30 cellular contexts compared by ENCODE assay signal in the genomic region with DNA sequence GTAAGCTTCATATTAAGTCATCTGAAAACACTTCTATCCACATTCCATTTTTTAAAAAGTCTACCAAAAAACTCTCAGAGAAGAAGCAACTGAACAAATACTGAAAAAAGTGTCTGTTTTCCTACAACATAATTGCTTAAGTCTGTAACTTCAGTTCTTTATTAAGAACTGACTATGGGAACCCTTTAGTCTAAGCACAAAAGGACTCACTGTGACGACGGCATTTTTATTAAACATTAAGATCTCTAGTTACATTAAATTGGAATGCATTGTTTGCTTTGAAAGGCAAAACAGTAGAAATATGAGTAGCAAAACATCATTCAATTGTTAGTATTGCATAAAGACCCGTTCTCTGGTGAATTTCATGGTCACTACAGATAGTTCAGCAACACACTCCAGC. TPM values are rescaled to one million over a fixed set of nuclear protein-coding genes. Genes with fewer than 3 reads are reported as not detected.
DNase-seq lines count a peak whose midpoint lies in the region; ATAC-seq and TF ChIP-seq lines count a peak whose summit lies in the region.
"Had no signal": no experiment of that assay in that cellular context is flagged by ENCODE, and none has a peak within 500 bp of the region (broad histone marks: within the 10 kb centered on the region; RNA-seq: fewer than 3 reads in every experiment).

No MANE protein-coding gene starts in this region.

- H3K4me1 ChIP-seq in SK-N-SH (ENCODE audit: control insufficient read depth in 1 of 2, insufficient read depth in 2 of 2, low read depth in 1 of 2, low read length in 1 of 2) = peaks cover 0 to 7% of the 10 kb centered on the region in 2 experiments; a peak in 2 of 4 replicates
- H3K4me1 ChIP-seq: ascending aorta, parathyroid adenoma had no signal

- TF ChIP-seq CTCF in SK-N-SH (IDR thresholded peaks at IDR 0.05) (no peak), foreskin fibroblast (IDR thresholded peaks at IDR 0.05; ENCODE audit: low read depth, low read length) (no peak)

- CTCF ChIA-PET in SK-N-SH (lab: Yijun Ruan, JAX) = interaction anchor here (1.8 kb wide), 1 partner anchor 35 kb away, joined by 7 read pairs; no protein-coding TSS in a partner anchor

- H3K9me2 ChIP-seq in SK-N-SH = no peaks in the 10 kb centered on the region

- H3K9me3 ChIP-seq in SK-N-SH = no peaks in the 10 kb centered on the region
- H3K9me3 ChIP-seq: A549, ascending aorta, Peyer's patch, suprapubic skin, upper lobe of left lung had no signal

- H3K4me2 ChIP-seq in SK-N-SH = no peak overlapping the region
- H3K4me2 ChIP-seq: A549 had no signal

- H3K79me2 ChIP-seq in SK-N-SH (ENCODE audit: insufficient read depth) = no peaks in the 10 kb centered on the region
- H3K79me2 ChIP-seq: parathyroid adenoma had no signal

- H3K9ac ChIP-seq in SK-N-SH = no peak overlapping the region
- H3K9ac ChIP-seq: parathyroid adenoma had no signal

- H2AFZ ChIP-seq in SK-N-SH (ENCODE audit: low read depth) = peak overlapping the region; percentile 73; the same call in 1 of the 2 replicates
- H2AFZ ChIP-seq: parathyroid adenoma had no signal

- POLR2A ChIA-PET in SK-N-SH (lab: Yijun Ruan, JAX) = no interaction called here

- H4K20me1 ChIP-seq in SK-N-SH (ENCODE audit: insufficient read depth) = no peaks in the 10 kb centered on the region

- DNase-seq in SK-N-SH = no peak
- DNase-seq in NCI-H748 (lab: John Stamatoyannopoulos, UW; ENCODE audit: unreplicated experiment) = peak; percentile 53
- peak; percentile 4 to 26 for DNase-seq in foreskin fibroblast
- no peak for DNase-seq in SIG-M5 treated with dmso at 0.1 percent for 504 hours (lab: John Stamatoyannopoulos, UW; ENCODE audit: unreplicated experiment)
- DNase-seq: activated CD4-positive, alpha-beta T cell treated with anti-CD3 and anti-CD28 coated beads for 4 hours; activated CD8-positive, alpha-beta memory T cell treated with anti-CD3 and anti-CD28 coated beads for 24 hours; activated effector memory CD4-positive, alpha-beta T cell treated with anti-CD3 and anti-CD28 coated beads, Interleukin-2, amount 50 U/mL, for 16 hours; activated naive CD8-positive, alpha-beta T cell treated with anti-CD3 and anti-CD28 coated beads for 36 hours; CD8-positive, alpha-beta T cell; H7; head of caudate nucleus; NCI-H510A treated with DMSO at 0.1 percent for 48 hours; Peyer's patch; retina; SHP77 treated with DMSO at 0.1 percent for 48 hours; small intestine; stimulated activated naive CD4-positive, alpha-beta T cell treated with Interleukin-2 at 50 U/mL for 16 hours; T-helper 9 cell; upper lobe of left lung had no signal

- H3K4me3 ChIP-seq in SK-N-SH (ENCODE audit: low read depth in 2 of 2, low read length in 1 of 2) = no peak overlapping the region
- no peak overlapping the region for H3K4me3 ChIP-seq in foreskin fibroblast (ENCODE audit: low read depth in 1 of 2, low read length in 2 of 2)
- H3K4me3 ChIP-seq: A549, ascending aorta, Peyer's patch, suprapubic skin, upper lobe of left lung had no signal

- H3F3A ChIP-seq in SK-N-SH (replicated peaks; ENCODE audit: insufficient read depth) = no peaks in the 10 kb centered on the region

- no peaks in the 10 kb centered on the region for H3K36me3 ChIP-seq in SK-N-SH (replicated peaks in 1 of 2; ENCODE audit: control insufficient read depth in 1 of 2, insufficient read depth in 2 of 2, low read length in 1 of 2)
- H3K36me3 ChIP-seq: ascending aorta, Peyer's patch, suprapubic skin, upper lobe of left lung had no signal

- 88% methylated on average over 3 of the region's 3 CpGs for WGBS in SK-N-SH (ENCODE audit: low lambda C conversion rate)

- H3K27ac ChIP-seq in SK-N-SH (ENCODE audit: low read depth in 2 of 2, low read length in 1 of 2) = peak overlapping the region in 1 of 2 experiments; percentile 30; a peak in 1 of 4 replicates
- H3K27ac ChIP-seq: A549, ascending aorta, parathyroid adenoma, Peyer's patch, suprapubic skin, upper lobe of left lung, VCaP had no signal

- no peak for TF ChIP-seq RAD21 in SK-N-SH (IDR thresholded peaks at IDR 0.05; ENCODE audit: low read length)

- H3K27me3 ChIP-seq in SK-N-SH (ENCODE audit: insufficient read depth) = no peaks in the 10 kb centered on the region
- H3K27me3 ChIP-seq: ascending aorta, Peyer's patch, suprapubic skin, upper lobe of left lung had no signal

- TF ChIP-seq EP300 in SK-N-SH (IDR thresholded peaks at IDR 0.05; ENCODE audit: borderline replicate concordance in 1 of 2, low read depth in 1 of 2, low read length in 1 of 2) = no peak

- ATAC-seq in SK-N-SH treated with all-trans-retinoic acid at 6 μM for 48 hours (no peak; the same call in 1 of the 3 replicates), GM21825 (IDR thresholded peaks at IDR 0.05; ENCODE audit: unreplicated experiment) (no peak), HG03520 (IDR thresholded peaks at IDR 0.05; ENCODE audit: unreplicated experiment) (no peak), HG03354 (IDR thresholded peaks at IDR 0.05; ENCODE audit: poor library complexity, severe bottlenecking, unreplicated experiment) (no peak)
- ATAC-seq: A549; CD8-positive, alpha-beta T cell; HepG2; left lobe of liver had no signal

TF ChIP-seq in SK-N-SH, 30 proteins besides CTCF, POLR2A, EP300 and RAD21 (continues in another document):
- TF ChIP-seq RCOR1 (IDR thresholded peaks at IDR 0.05; ENCODE audit: low read length) (no peak), POLR2AphosphoS5 (IDR thresholded peaks at IDR 0.05; ENCODE audit: low read depth, low read length) (no peak), FOSL2 (IDR thresholded peaks at IDR 0.05; ENCODE audit: borderline replicate concordance, low read depth) (no peak), MEF2A (IDR thresholded peaks at IDR 0.05; ENCODE audit: borderline replicate concordance, low read depth) (no peak), NFIC (IDR thresholded peaks at IDR 0.05; ENCODE audit: borderline replicate concordance) (no peak), CHD2 (IDR thresholded peaks at IDR 0.05; ENCODE audit: low read length, partially characterized antibody) (no peak), FOXJ3 (CRISPR knock-in tag; IDR thresholded peaks at IDR 0.05) (no peak), ELF1 (IDR thresholded peaks at IDR 0.05) (no peak), NRF1 (IDR thresholded peaks at IDR 0.05; ENCODE audit: low read depth, low read length) (no peak), YY1 (IDR thresholded peaks at IDR 0.05; ENCODE audit: low read depth) (no peak)
- TF ChIP-seq, protein P1, sequence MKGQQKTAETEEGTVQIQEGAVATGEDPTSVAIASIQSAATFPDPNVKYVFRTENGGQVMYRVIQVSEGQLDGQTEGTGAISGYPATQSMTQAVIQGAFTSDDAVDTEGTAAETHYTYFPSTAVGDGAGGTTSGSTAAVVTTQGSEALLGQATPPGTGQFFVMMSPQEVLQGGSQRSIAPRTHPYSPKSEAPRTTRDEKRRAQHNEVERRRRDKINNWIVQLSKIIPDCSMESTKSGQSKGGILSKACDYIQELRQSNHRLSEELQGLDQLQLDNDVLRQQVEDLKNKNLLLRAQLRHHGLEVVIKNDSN (IDR thresholded peaks at IDR 0.05; ENCODE audit: borderline replicate concordance, low read depth) = no peak
- TF ChIP-seq, protein P2, sequence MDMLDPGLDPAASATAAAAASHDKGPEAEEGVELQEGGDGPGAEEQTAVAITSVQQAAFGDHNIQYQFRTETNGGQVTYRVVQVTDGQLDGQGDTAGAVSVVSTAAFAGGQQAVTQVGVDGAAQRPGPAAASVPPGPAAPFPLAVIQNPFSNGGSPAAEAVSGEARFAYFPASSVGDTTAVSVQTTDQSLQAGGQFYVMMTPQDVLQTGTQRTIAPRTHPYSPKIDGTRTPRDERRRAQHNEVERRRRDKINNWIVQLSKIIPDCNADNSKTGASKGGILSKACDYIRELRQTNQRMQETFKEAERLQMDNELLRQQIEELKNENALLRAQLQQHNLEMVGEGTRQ (IDR thresholded peaks at IDR 0.05; ENCODE audit: borderline replicate concordance, low read depth, low read length) = no peak

TF ChIP-seq in SK-N-SH treated with all-trans-retinoic acid at 6 μM for 48 hours, 23 proteins besides CTCF, POLR2A, EP300 and RAD21 (continues in another document):
- TF ChIP-seq ZNF70 (CRISPR knock-in tag; IDR thresholded peaks at IDR 0.05) (no peak), ZC3H10 (CRISPR knock-in tag; IDR thresholded peaks at IDR 0.05) (no peak), PPARA (CRISPR knock-in tag; IDR thresholded peaks at IDR 0.05; ENCODE audit: borderline replicate concordance) (no peak), OSR1 (CRISPR knock-in tag; IDR thresholded peaks at IDR 0.05) (no peak), ESRRG (CRISPR knock-in tag; IDR thresholded peaks at IDR 0.05) (no peak), ISL1 (CRISPR knock-in tag; IDR thresholded peaks at IDR 0.05) (no peak), ARNTL (CRISPR knock-in tag; IDR thresholded peaks at IDR 0.05; ENCODE audit: borderline replicate concordance, low read depth) (no peak), ZNF565 (CRISPR knock-in tag; conservative IDR thresholded peaks at IDR 0.05; ENCODE audit: low read depth) (no peak), TOX (CRISPR knock-in tag; IDR thresholded peaks at IDR 0.05; ENCODE audit: borderline replicate concordance) (no peak), RARB (CRISPR knock-in tag; IDR thresholded peaks at IDR 0.05) (no peak), ZFP3 (CRISPR knock-in tag; IDR thresholded peaks at IDR 0.05) (no peak)
- TF ChIP-seq, protein P3, sequence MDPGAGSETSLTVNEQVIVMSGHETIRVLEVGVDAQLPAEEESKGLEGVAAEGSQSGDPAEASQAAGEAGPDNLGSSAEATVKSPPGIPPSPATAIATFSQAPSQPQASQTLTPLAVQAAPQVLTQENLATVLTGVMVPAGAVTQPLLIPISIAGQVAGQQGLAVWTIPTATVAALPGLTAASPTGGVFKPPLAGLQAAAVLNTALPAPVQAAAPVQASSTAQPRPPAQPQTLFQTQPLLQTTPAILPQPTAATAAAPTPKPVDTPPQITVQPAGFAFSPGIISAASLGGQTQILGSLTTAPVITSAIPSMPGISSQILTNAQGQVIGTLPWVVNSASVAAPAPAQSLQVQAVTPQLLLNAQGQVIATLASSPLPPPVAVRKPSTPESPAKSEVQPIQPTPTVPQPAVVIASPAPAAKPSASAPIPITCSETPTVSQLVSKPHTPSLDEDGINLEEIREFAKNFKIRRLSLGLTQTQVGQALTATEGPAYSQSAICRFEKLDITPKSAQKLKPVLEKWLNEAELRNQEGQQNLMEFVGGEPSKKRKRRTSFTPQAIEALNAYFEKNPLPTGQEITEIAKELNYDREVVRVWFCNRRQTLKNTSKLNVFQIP (CRISPR knock-in tag; IDR thresholded peaks at IDR 0.05; ENCODE audit: borderline replicate concordance, low read depth) = no peak

RNA-seq across cellular contexts. Expression of gene FAM3C, which starts 5.8 kb away (rescaled TPM):
- 80.0 and 111 TPM in 2 replicates for polyA plus RNA-seq in SK-N-SH (2012; rRNA removed)
- 150 and 225 TPM in 2 replicates for polyA plus RNA-seq in SK-N-SH (2012; cell fraction: cytosol; rRNA removed)
- polyA plus RNA-seq in SK-N-SH (2012; cell fraction: nucleus; rRNA removed) = 26.5 and 70.6 TPM in 2 replicates

Comparison
In these comparisons a context has a peak if more than half of its experiments do, and no peak if none do; other contexts are left out.
1. DNase-seq: peak in NCI-H748 (single experiment) and foreskin fibroblast (2 of 2); none in SK-N-SH (single experiment) and SIG-M5 treated with dmso at 0.1 percent for 504 hours (single experiment).